In the genomic region with DNA sequence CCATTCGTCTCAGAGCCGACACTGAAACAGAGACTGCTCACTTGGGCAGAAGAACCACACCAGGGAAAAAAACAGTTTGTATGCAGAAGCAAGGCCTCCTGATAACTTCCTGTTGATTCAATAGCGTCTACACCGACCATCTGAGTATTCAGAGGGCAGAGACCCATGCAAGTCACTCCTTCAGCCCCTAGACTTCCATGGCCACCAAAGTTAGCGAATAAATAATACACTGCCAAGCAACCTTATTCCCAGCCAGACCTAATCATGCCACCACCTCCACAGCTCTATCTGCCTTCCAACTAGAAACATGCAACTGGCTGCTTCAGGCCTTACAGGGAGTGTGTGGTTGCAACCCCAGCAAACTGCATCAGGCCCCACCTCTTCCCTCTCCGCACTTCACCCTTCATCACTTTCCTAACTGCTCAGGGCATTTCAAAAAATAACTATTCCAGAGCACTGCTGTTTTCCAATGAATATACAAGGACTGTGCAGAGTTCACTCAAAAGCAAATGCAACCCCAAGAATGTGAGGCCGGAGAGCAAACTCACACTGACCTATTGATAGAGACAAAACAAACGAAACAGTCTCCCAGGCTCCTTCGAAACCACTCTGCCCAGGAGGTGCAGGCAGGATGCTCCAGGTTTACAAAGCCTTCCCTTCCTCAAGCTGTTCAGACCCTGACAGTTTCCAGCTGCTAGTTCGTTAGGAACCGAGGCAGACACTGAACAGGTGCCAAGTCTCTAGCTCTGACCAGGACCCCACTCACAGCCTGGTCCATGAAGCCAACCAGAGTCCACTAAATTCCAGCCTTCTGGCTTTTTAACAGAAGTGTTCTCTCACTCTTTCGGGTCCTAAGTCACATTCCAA, we compare ENCODE assay signal across 8 cellular contexts. TPM values are rescaled to one million over a fixed set of nuclear protein-coding genes. Genes with fewer than 3 reads are reported as not detected.
DNase-seq lines count a peak whose midpoint lies in the region; ATAC-seq, FAIRE-seq and TF ChIP-seq lines count a peak whose summit lies in the region.

No MANE protein-coding gene starts in this region.

- no peak overlapping the region for H2BK5ac ChIP-seq in IMR-90 (ENCODE audit: low read depth, low read length, poor library complexity, severe bottlenecking)

- H3K9me3 ChIP-seq in IMR-90 (ENCODE audit: control insufficient read depth, insufficient read depth, low read length) (no peaks in the 10 kb centered on the region), GM12878 (replicated peaks; ENCODE audit: control insufficient read depth, insufficient read depth, low read length) (no peaks in the 10 kb centered on the region), lower lobe of right lung (no peaks in the 10 kb centered on the region)

- intact Hi-C loops in IMR-90 (cut with micrococcal nuclease): loop anchor here (5.0 kb wide), 4 partner anchors 38 to 147 kb away; partner anchors contain the start of gene HAPSTR1
- intact Hi-C loops in GM12878 (cut with micrococcal nuclease; ENCODE audit: unreplicated experiment): loop anchor here (1.0 to 5.0 kb wide), 5 partner anchors 9 to 172 kb away; partner anchors contain the start of gene HAPSTR1
- intact Hi-C loops in lower lobe of right lung (cut with DNase I): no loop called here

- peak overlapping the region; percentile 2; the same call in 1 of the 2 replicates for H3K27ac ChIP-seq in IMR-90 (ENCODE audit: insufficient read depth, low read length)
- H3K27ac ChIP-seq in GM12878 (ENCODE audit: control insufficient read depth, insufficient read depth): peak overlapping the region; percentile 85
- H3K27ac ChIP-seq in lower lobe of right lung: peak overlapping the region; percentile 47

- TF ChIP-seq CTCF in IMR-90 (conservative IDR thresholded peaks at IDR 0.05; ENCODE audit: low read depth, low read length): no peak
- TF ChIP-seq CTCF in GM12878 (IDR thresholded peaks at IDR 0.05 in 2 of 3, conservative IDR thresholded peaks at IDR 0.05 in 1 of 3; ENCODE audit: control insufficient read depth in 2 of 3, extremely low read depth in 1 of 3, insufficient read depth in 1 of 3, low read depth in 3 of 3, low read length in 3 of 3): no peak
- no peak for TF ChIP-seq CTCF in lower lobe of right lung (IDR thresholded peaks at IDR 0.05)

- H2AK9ac ChIP-seq in IMR-90 (replicated peaks; ENCODE audit: low read depth, low read length, poor library complexity): no peak overlapping the region

- no peak overlapping the region for H2BK15ac ChIP-seq in IMR-90 (ENCODE audit: low read depth, low read length)

- no TSS peak for BruUV-seq in IMR-90 (replicated peaks; lab: Mats Ljungman, UMichigan)
- BruUV-seq in GM12878 (replicated peaks; lab: Mats Ljungman, UMichigan): no TSS peak

- no peak for TF ChIP-seq EP300 in GM12878 (IDR thresholded peaks at IDR 0.05; ENCODE audit: borderline replicate concordance in 1 of 2, control insufficient read depth in 1 of 2, low read depth in 2 of 2, low read length in 2 of 2)

- H4K20me1 ChIP-seq in IMR-90 (ENCODE audit: insufficient read depth, low read length) (peaks cover 76% of the 10 kb centered on the region), GM12878 (ENCODE audit: control insufficient read depth, insufficient read depth) (peaks cover 32% of the 10 kb centered on the region)

- H2BK120ac ChIP-seq in IMR-90 (ENCODE audit: low read depth, low read length): no peak overlapping the region

- SMC1A ChIA-PET in GM12878 (lab: Charles Lee; ENCODE audit: uncharacterized antibody, unreplicated experiment): interaction anchor here (0.6 to 4.6 kb wide), 10 partner anchors 12 to 89 kb away, joined by 3 to 52 read pairs (median 4); no protein-coding TSS in a partner anchor

- H3K9ac ChIP-seq in IMR-90 (ENCODE audit: low read depth, low read length): no peak overlapping the region
- peak overlapping the region; percentile 82 for H3K9ac ChIP-seq in GM12878 (ENCODE audit: control insufficient read depth, insufficient read depth, low read length)

- H3K36me3 ChIP-seq in IMR-90 (ENCODE audit: control insufficient read depth, insufficient read depth, low read length) (no peaks in the 10 kb centered on the region), GM12878 (ENCODE audit: control insufficient read depth in 2 of 2, insufficient read depth in 2 of 2, low read length in 1 of 2) (no peaks in the 10 kb centered on the region), lower lobe of right lung (no peaks in the 10 kb centered on the region)

- 0 out of 2 replicates have a peak overlapping the region, but pooled peaks have one; percentile 49 for H3K14ac ChIP-seq in IMR-90 (replicated peaks; ENCODE audit: low read depth, low read length)

- peaks cover 35% of the 10 kb centered on the region for H3K9me1 ChIP-seq in IMR-90 (ENCODE audit: insufficient read depth, low read length)

- POLR2A ChIA-PET in IMR-90 (lab: Charles Lee; ENCODE audit: unreplicated experiment) (no interaction called here), GM12878 (lab: Charles Lee) (interaction anchor here (0.6 to 1.9 kb wide), 5 partner anchors 10 to 131 kb away, joined by 3 to 6 read pairs (median 4); partner anchors contain the start of gene HAPSTR1)

- peak overlapping the region; percentile 48 for H3K23ac ChIP-seq in IMR-90 (ENCODE audit: low read depth, low read length)

- 0% methylated on average over 3 of the region's 12 CpGs; no CpG with 5 or more reads in 1 of the 2 experiments for WGBS in IMR-90 (ENCODE audit: extremely low coverage in 2 of 2, insufficient read length in 1 of 2), 2 experiments
- 28% methylated on average over 12 of the region's 12 CpGs for WGBS in GM12878 (ENCODE audit: insufficient coverage, insufficient replicate concordance, low lambda C conversion rate, missing lambda C conversion rate)

- H3K4ac ChIP-seq in IMR-90 (ENCODE audit: low read depth, low read length): peak overlapping the region; percentile 33; the same call in 1 of the 2 replicates

- H3K79me1 ChIP-seq in IMR-90 (ENCODE audit: low read depth in 1 of 2, low read length in 2 of 2): peaks cover 0 to 67% of the 10 kb centered on the region in 2 experiments; a peak in 2 of 4 replicates

- no peak overlapping the region for H3K4me3 ChIP-seq in IMR-90 (ENCODE audit: insufficient read depth, low read depth, low read length)
- H3K4me3 ChIP-seq in GM12878: peak overlapping the region; percentile 80
- peak overlapping the region; percentile 19 for H3K4me3 ChIP-seq in lower lobe of right lung

- CTCF ChIA-PET in IMR-90 (lab: Yijun Ruan, JAX): interaction anchor here (0.7 to 1.0 kb wide), 3 partner anchors 24 to 186 kb away, joined by 3 to 14 read pairs (median 4); no protein-coding TSS in a partner anchor
- CTCF ChIA-PET in GM12878 (lab: Yijun Ruan, JAX): interaction anchor here (0.6 to 4.4 kb wide), 12 partner anchors 10 to 298 kb away, joined by 3 to 31 read pairs (median 4); no protein-coding TSS in a partner anchor

- H3K56ac ChIP-seq in IMR-90 (ENCODE audit: extremely low read depth, insufficient read depth, low read length): no peak overlapping the region

- dilution Hi-C loops in IMR-90 (cut with HindIII; ENCODE audit: low sequenced_read_pairs, unreplicated experiment): no loop called here

- peak; percentile 47 for DNase-seq in CD1c-positive myeloid dendritic cell (ENCODE audit: extremely low spot score)
- peak; percentile 37 for DNase-seq in IMR-90
- no peak for DNase-seq in GM12878 (ENCODE audit: low read depth, low spot score)
- DNase-seq in lower lobe of right lung: no peak
- DNase-seq in NCI-H446 (lab: John Stamatoyannopoulos, UW): no peak
- no peak for DNase-seq in frontal cortex (ENCODE audit: low spot score in 2 of 2)

- H4K5ac ChIP-seq in IMR-90 (ENCODE audit: low read depth, low read length): no peak overlapping the region

- RAD21 ChIA-PET in GM12878 (lab: Charles Lee; ENCODE audit: unreplicated experiment): interaction anchor here (0.9 to 3.7 kb wide), 6 partner anchors 10 to 131 kb away, joined by 3 to 21 read pairs (median 6); no protein-coding TSS in a partner anchor

- no peak overlapping the region for H4K91ac ChIP-seq in IMR-90 (ENCODE audit: insufficient read depth, low read depth, low read length)

- peak; percentile 1 for ATAC-seq in IMR-90 (ENCODE audit: low read depth)
- peak; percentile 21 for ATAC-seq in GM12878
- ATAC-seq in lower lobe of right lung: no peak
- no peak for ATAC-seq in HG02981 (IDR thresholded peaks at IDR 0.05; ENCODE audit: unreplicated experiment)
- ATAC-seq in GM18511 (IDR thresholded peaks at IDR 0.05; ENCODE audit: unreplicated experiment): no peak

- no peak overlapping the region for H4K8ac ChIP-seq in IMR-90 (ENCODE audit: low read depth in 2 of 2, low read length in 2 of 2)

- no peak overlapping the region for H3K18ac ChIP-seq in IMR-90 (ENCODE audit: low read depth, low read length)

- H3K79me2 ChIP-seq in GM12878 (ENCODE audit: control insufficient read depth, insufficient read depth, low read length): peaks cover 85% of the 10 kb centered on the region

- no peak for TF ChIP-seq POLR2A in IMR-90 (IDR thresholded peaks at IDR 0.05; ENCODE audit: low read depth, low read length)
- TF ChIP-seq POLR2A in GM12878 (IDR thresholded peaks at IDR 0.05; ENCODE audit: low read depth, low read length): no peak

- peak overlapping the region; percentile 30 for H3K4me2 ChIP-seq in IMR-90 (ENCODE audit: low read depth, low read length)
- H3K4me2 ChIP-seq in GM12878 (ENCODE audit: control insufficient read depth, insufficient read depth): peak overlapping the region; percentile 89

- in situ Hi-C loops in IMR-90 (cut with MboI; ENCODE audit: low sequenced_read_pairs) (loop anchor here (10.0 kb wide), 1 partner anchor 135 kb away; the partner anchor contains the start of gene HAPSTR1), GM12878 (cut with MboI) (no loop called here)

- no peak overlapping the region for H2BK20ac ChIP-seq in IMR-90 (ENCODE audit: low read depth, low read length)

- H3K4me1 ChIP-seq in IMR-90 (ENCODE audit: control insufficient read depth, insufficient read depth, low read length): peaks cover 37% of the 10 kb centered on the region
- H3K4me1 ChIP-seq in GM12878 (ENCODE audit: control insufficient read depth, insufficient read depth, low read length): peaks cover 39% of the 10 kb centered on the region
- peaks cover 78% of the 10 kb centered on the region for H3K4me1 ChIP-seq in lower lobe of right lung

- H2AK5ac ChIP-seq in IMR-90 (ENCODE audit: low read depth, low read length): no peak overlapping the region

- TF ChIP-seq RAD21 in IMR-90 (IDR thresholded peaks at IDR 0.05; ENCODE audit: low read length) (no peak), GM12878 (IDR thresholded peaks at IDR 0.05; ENCODE audit: insufficient read depth, low read depth, low read length) (no peak)

- H2AFZ ChIP-seq in IMR-90 (replicated peaks; ENCODE audit: low read length, poor library complexity) (no peak overlapping the region), GM12878 (ENCODE audit: control insufficient read depth, low read depth, low read length) (no peak overlapping the region)

- peak; percentile 85 for FAIRE-seq in GM12878 (lab: Jason Lieb, UNC)
- FAIRE-seq in frontal cortex (lab: Jason Lieb, UNC): no peak

- H3K27me3 ChIP-seq in IMR-90 (ENCODE audit: control insufficient read depth, insufficient read depth, low read length): no peaks in the 10 kb centered on the region
- H3K27me3 ChIP-seq in GM12878 (replicated peaks in 1 of 2; ENCODE audit: control insufficient read depth in 2 of 2, insufficient read depth in 2 of 2, low read length in 1 of 2): no peaks in the 10 kb centered on the region
- H3K27me3 ChIP-seq in lower lobe of right lung (ENCODE audit: low read depth): no peaks in the 10 kb centered on the region

RNA-seq across cellular contexts. Expression of gene USP7, which starts 3.6 kb away (rescaled TPM):
- 28.3 and 45.8 TPM in 2 replicates for total RNA-seq in IMR-90 (2012; rRNA removed)
- 13.9 and 17.8 TPM in 2 replicates for polyA plus RNA-seq in IMR-90 (2012; rRNA removed)
- 3.1 and 3.8 TPM in 2 replicates for polyA plus RNA-seq in IMR-90 (2012; cell fraction: cytosol; rRNA removed)
- 10.5 and 40.9 TPM in 2 replicates for polyA plus RNA-seq in IMR-90 (2012; cell fraction: nucleus; rRNA removed; ENCODE audit: low replicate concordance)
- total RNA-seq in GM12878 (2013; cell fraction: nucleolus; rRNA removed): 276 and 307 TPM in 2 replicates
- 74.3 and 81.3 TPM in 2 replicates for total RNA-seq in GM12878 (2014; rRNA removed)
- 68.0 and 68.9 TPM in 2 replicates for total RNA-seq in GM12878 (2014; rRNA removed; fragmentation: Illumina TruSeq; extraction: Trizol)
- total RNA-seq in GM12878 (2021): 133 and 138 TPM in 2 replicates
- polyA plus RNA-seq in GM12878 (2011; ENCODE audit: low read depth): 52.7 TPM
- 86.4 and 100 TPM in 2 replicates for polyA plus RNA-seq in GM12878 (2011; rRNA removed)
- polyA plus RNA-seq in GM12878 (2011; cell fraction: cytosol; rRNA removed): 24.9 and 31.7 TPM in 2 replicates
- 137 and 156 TPM in 2 replicates for polyA plus RNA-seq in GM12878 (2011; cell fraction: nucleus; rRNA removed)
- 86.1 and 88.3 TPM in 2 replicates for polyA plus RNA-seq in GM12878 (2012)
- polyA plus RNA-seq in GM12878 (2014; fragmentation: Illumina TruSeq; extraction: Trizol): 107 and 144 TPM in 2 replicates
- 10 to 100 TPM; 20.8 to 25.0 TPM for polyA plus RNA-seq in GM12878 (2014; fragmentation: Nextera tagmentation; extraction: Ambion mirVana)
- 53.0 and 57.4 TPM in 2 replicates for polyA plus RNA-seq in GM12878 (2014; rRNA removed)
- polyA plus RNA-seq in GM12878 (2016; fragmentation: Nextera tagmentation; extraction: Ambion mirVana): 10 to 100 TPM; 16.2 to 18.6 TPM
- polyA minus RNA-seq in GM12878 (2011; rRNA and poly(A)+ RNA removed): 132 and 155 TPM in 2 replicates
- polyA minus RNA-seq in GM12878 (2011; cell fraction: cytosol; rRNA and poly(A)+ RNA removed): 44.8 and 51.1 TPM in 2 replicates
- polyA minus RNA-seq in GM12878 (2011; cell fraction: nucleus; rRNA and poly(A)+ RNA removed): 130 and 190 TPM in 2 replicates
- 87.5 TPM for total RNA-seq in lower lobe of right lung
- 79.5 TPM for total RNA-seq in frontal cortex

Comparison
In these comparisons a context has a peak if more than half of its experiments do, and no peak if none do; other contexts are left out.
1. DNase-seq: peak in CD1c-positive myeloid dendritic cell (single experiment) and IMR-90 (single experiment); none in GM12878 (single experiment), lower lobe of right lung (single experiment), NCI-H446 (0 of 2) and frontal cortex (0 of 2).
2. ATAC-seq: peak in IMR-90 (single experiment) and GM12878 (single experiment); none in lower lobe of right lung (0 of 2), HG02981 (single experiment) and GM18511 (single experiment).
3. H3K27ac ChIP-seq: peak in every context shown above with its lines; median percentile 85 in GM12878; 47 in lower lobe of right lung; 2 in IMR-90.